Comparison of ENCODE assay signal across 38 cellular contexts in the genomic region with DNA sequence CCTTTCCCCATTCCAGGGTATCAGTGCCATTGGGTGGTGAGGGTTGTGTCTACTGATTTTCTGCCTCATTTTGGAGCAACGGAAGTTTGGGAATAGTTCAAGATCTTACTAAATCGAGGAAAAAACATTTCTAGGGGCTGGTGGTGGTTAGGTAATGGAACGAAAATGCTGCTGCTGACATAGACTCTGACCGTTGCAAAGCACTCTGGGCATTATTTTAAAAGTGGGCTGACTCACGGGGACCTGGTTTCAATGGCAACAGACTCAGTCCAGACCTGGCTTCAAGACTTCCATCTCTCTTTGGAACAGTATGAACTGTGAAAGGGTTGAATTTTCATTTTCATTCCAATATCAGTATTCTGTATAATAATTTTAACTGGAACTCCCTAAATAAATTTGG.
"Had no signal": no experiment of that assay in that cellular context is flagged by ENCODE, and none has a peak within 500 bp of the region (broad histone marks: within the 10 kb centered on the region; RNA-seq: fewer than 3 reads in every experiment).

No MANE protein-coding gene starts in this region.

- H3K27ac ChIP-seq: ascending aorta, body of pancreas, brain microvascular endothelial cell, breast epithelium, WERI-Rb-1 had no signal

- H3K4me1 ChIP-seq: ascending aorta, body of pancreas, breast epithelium had no signal

- H3K36me3 ChIP-seq: ascending aorta, brain microvascular endothelial cell, breast epithelium, WERI-Rb-1 had no signal

- H3K4me3 Mint-ChIP-seq: activated CD4-positive, alpha-beta memory T cell treated with anti-CD3 and anti-CD28 coated beads, Interleukin-2, amount 10 ng/mL, durations not matched to agents 7 days and 5 days; activated CD4-positive, alpha-beta T cell treated with anti-CD3 and anti-CD28 coated beads for 36 hours; activated CD4-positive, alpha-beta T cell treated with anti-CD3 and anti-CD28 coated beads, Interleukin-2, amount 10 ng/mL, durations not matched to agents 7 days and 5 days; activated CD8-positive, alpha-beta memory T cell treated with anti-CD3 and anti-CD28 coated beads, Interleukin-2, amount 10 ng/mL, durations not matched to agents 7 days and 5 days; activated CD8-positive, alpha-beta T cell treated with anti-CD3 and anti-CD28 coated beads, Interleukin-2, amount 10 ng/mL, durations not matched to agents 7 days and 5 days; activated naive CD4-positive, alpha-beta T cell treated with anti-CD3 and anti-CD28 coated beads, Interleukin-2, amount 10 ng/mL, durations not matched to agents 7 days and 5 days; activated naive CD4-positive, alpha-beta T cell treated with anti-CD3 and anti-CD28 coated beads, Interleukin-2, amount 50 U/mL, for 24 hours; activated naive CD8-positive, alpha-beta T cell; activated naive CD8-positive, alpha-beta T cell treated with anti-CD3 and anti-CD28 coated beads, Interleukin-2, amount 10 ng/mL, durations not matched to agents 7 days and 5 days; activated naive CD8-positive, alpha-beta T cell treated with anti-CD3 and anti-CD28 coated beads, Interleukin-2, amount 50 U/mL, for 24 hours; activated T-cell treated with anti-CD3 and anti-CD28 coated beads, Interleukin-2, amount 50 U/mL, for 24 hours; T-helper 1 cell treated with Interleukin-12 subunit alpha and Interleukin-12 subunit beta and Interleukin-4 antibody, amounts not matched to agents 30 μg/mL and 1 μg/mL, for 36 hours; T-helper 2 cell treated with Interferon-gamma antibody and Interleukin-4, amounts not matched to agents 5 μg/mL and 100 μg/mL, for 36 hours; WTC11 had no signal

- H3K27me3 Mint-ChIP-seq: activated naive CD4-positive, alpha-beta T cell treated with anti-CD3 and anti-CD28 coated beads, Interleukin-2, amount 10 ng/mL, durations not matched to agents 7 days and 5 days had no signal

- H3K27ac Mint-ChIP-seq: activated CD4-positive, alpha-beta memory T cell treated with anti-CD3 and anti-CD28 coated beads, Interleukin-2, amount 10 ng/mL, durations not matched to agents 7 days and 5 days; activated CD4-positive, alpha-beta T cell treated with anti-CD3 and anti-CD28 coated beads for 36 hours; activated CD4-positive, alpha-beta T cell treated with anti-CD3 and anti-CD28 coated beads, Interleukin-2, amount 10 ng/mL, durations not matched to agents 7 days and 5 days; activated CD8-positive, alpha-beta memory T cell treated with anti-CD3 and anti-CD28 coated beads, Interleukin-2, amount 10 ng/mL, durations not matched to agents 7 days and 5 days; activated CD8-positive, alpha-beta T cell treated with anti-CD3 and anti-CD28 coated beads, Interleukin-2, amount 10 ng/mL, durations not matched to agents 7 days and 5 days; activated naive CD4-positive, alpha-beta T cell treated with anti-CD3 and anti-CD28 coated beads, Interleukin-2, amount 10 ng/mL, durations not matched to agents 7 days and 5 days; activated naive CD4-positive, alpha-beta T cell treated with anti-CD3 and anti-CD28 coated beads, Interleukin-2, amount 50 U/mL, for 24 hours; activated naive CD8-positive, alpha-beta T cell; activated naive CD8-positive, alpha-beta T cell treated with anti-CD3 and anti-CD28 coated beads, Interleukin-2, amount 10 ng/mL, durations not matched to agents 7 days and 5 days; activated naive CD8-positive, alpha-beta T cell treated with anti-CD3 and anti-CD28 coated beads, Interleukin-2, amount 50 U/mL, for 24 hours; activated T-cell treated with anti-CD3 and anti-CD28 coated beads, Interleukin-2, amount 50 U/mL, for 24 hours; activated T-helper 2 cell treated with anti-CD3 and anti-CD28 coated beads, Interferon-gamma antibody, Interleukin-2, Interleukin-4, amounts not matched to agents 10 μg/mL and 5 μg/mL and 100 μg/mL, durations not matched to agents 14 hours and 24 hours and 36 hours; T-helper 1 cell treated with Interleukin-12 subunit alpha and Interleukin-12 subunit beta and Interleukin-4 antibody, amounts not matched to agents 30 μg/mL and 1 μg/mL, for 36 hours; T-helper 2 cell treated with Interferon-gamma antibody and Interleukin-4, amounts not matched to agents 5 μg/mL and 100 μg/mL, for 36 hours; WTC11 had no signal

- H3K36me3 Mint-ChIP-seq: activated CD8-positive, alpha-beta memory T cell treated with anti-CD3 and anti-CD28 coated beads, Interleukin-2, amount 10 ng/mL, durations not matched to agents 7 days and 5 days; activated naive CD4-positive, alpha-beta T cell treated with anti-CD3 and anti-CD28 coated beads, Interleukin-2, amount 10 ng/mL, durations not matched to agents 7 days and 5 days; activated naive CD4-positive, alpha-beta T cell treated with anti-CD3 and anti-CD28 coated beads, Interleukin-2, amount 50 U/mL, for 24 hours; activated naive CD8-positive, alpha-beta T cell; activated naive CD8-positive, alpha-beta T cell treated with anti-CD3 and anti-CD28 coated beads, Interleukin-2, amount 10 ng/mL, durations not matched to agents 7 days and 5 days had no signal

- ATAC-seq: activated CD4-positive, alpha-beta T cell treated with anti-CD3 and anti-CD28 coated beads for 36 hours; activated CD4-positive, CD25-positive, alpha-beta regulatory T cell treated with anti-CD3 and anti-CD28 coated beads, Interleukin-2, amount 50 U/mL, for 24 hours; activated CD8-positive, alpha-beta memory T cell treated with anti-CD3 and anti-CD28 coated beads, Interleukin-2, amount 10 ng/mL, durations not matched to agents 7 days and 5 days; activated CD8-positive, alpha-beta T cell treated with anti-CD3 and anti-CD28 coated beads, Interleukin-2, amount 10 ng/mL, durations not matched to agents 7 days and 5 days; activated naive CD8-positive, alpha-beta T cell treated with anti-CD3 and anti-CD28 coated beads, Interleukin-2, amount 50 U/mL, for 24 hours; body of pancreas had no signal

- H3K27me3 ChIP-seq: ascending aorta, body of pancreas, brain microvascular endothelial cell, breast epithelium had no signal

- H3K4me3 ChIP-seq: ascending aorta, body of pancreas, breast epithelium had no signal

- H3K9me3 Mint-ChIP-seq: activated CD4-positive, alpha-beta memory T cell treated with anti-CD3 and anti-CD28 coated beads, Interleukin-2, amount 10 ng/mL, durations not matched to agents 7 days and 5 days; activated CD4-positive, alpha-beta T cell treated with anti-CD3 and anti-CD28 coated beads, Interleukin-2, amount 10 ng/mL, durations not matched to agents 7 days and 5 days; activated naive CD4-positive, alpha-beta T cell treated with anti-CD3 and anti-CD28 coated beads, Interleukin-2, amount 10 ng/mL, durations not matched to agents 7 days and 5 days; activated naive CD4-positive, alpha-beta T cell treated with anti-CD3 and anti-CD28 coated beads, Interleukin-2, amount 50 U/mL, for 24 hours; activated naive CD8-positive, alpha-beta T cell treated with anti-CD3 and anti-CD28 coated beads, Interleukin-2, amount 10 ng/mL, durations not matched to agents 7 days and 5 days; activated naive CD8-positive, alpha-beta T cell treated with anti-CD3 and anti-CD28 coated beads, Interleukin-2, amount 50 U/mL, for 24 hours; activated T-cell treated with anti-CD3 and anti-CD28 coated beads, Interleukin-2, amount 50 U/mL, for 24 hours; activated T-helper 2 cell treated with anti-CD3 and anti-CD28 coated beads, Interferon-gamma antibody, Interleukin-2, Interleukin-4, amounts not matched to agents 10 μg/mL and 5 μg/mL and 100 μg/mL, durations not matched to agents 14 hours and 24 hours and 36 hours; T-helper 1 cell treated with Interleukin-12 subunit alpha and Interleukin-12 subunit beta and Interleukin-4 antibody, amounts not matched to agents 30 μg/mL and 1 μg/mL, for 36 hours; T-helper 2 cell treated with Interferon-gamma antibody and Interleukin-4, amounts not matched to agents 5 μg/mL and 100 μg/mL, for 36 hours; WTC11 had no signal

- DNase-seq: activated CD4-positive, alpha-beta memory T cell treated with anti-CD3 and anti-CD28 coated beads, Interleukin-2, amount 10 ng/mL, durations not matched to agents 7 days and 5 days; activated CD4-positive, alpha-beta T cell treated with anti-CD3 and anti-CD28 coated beads for 1 hour; activated CD4-positive, alpha-beta T cell treated with anti-CD3 and anti-CD28 coated beads for 36 hours; activated CD4-positive, alpha-beta T cell treated with anti-CD3 and anti-CD28 coated beads for 48 hours; activated CD4-positive, alpha-beta T cell treated with anti-CD3 and anti-CD28 coated beads, Interleukin-2, amount 10 ng/mL, durations not matched to agents 7 days and 5 days; activated CD4-positive, alpha-beta T cell treated with anti-CD3 and anti-CD28 coated beads, Interleukin-2, amount 50 U/mL, for 48 hours; activated CD4-positive, CD25-positive, alpha-beta regulatory T cell; activated CD8-positive, alpha-beta memory T cell treated with anti-CD3 and anti-CD28 coated beads for 24 hours; activated CD8-positive, alpha-beta memory T cell treated with anti-CD3 and anti-CD28 coated beads, Interleukin-2, amount 10 ng/mL, durations not matched to agents 7 days and 5 days; activated CD8-positive, alpha-beta memory T cell treated with anti-CD3 and anti-CD28 coated beads, Interleukin-2, amount 50 U/mL, for 48 hours; activated CD8-positive, alpha-beta T cell treated with anti-CD3 and anti-CD28 coated beads, Interleukin-2, amount 10 ng/mL, durations not matched to agents 7 days and 5 days; activated effector memory CD4-positive, alpha-beta T cell treated with Interleukin-2 at 50 U/mL for 16 hours; activated gamma-delta T cell; activated naive CD4-positive, alpha-beta T cell treated with anti-CD3 and anti-CD28 coated beads, Interleukin-2, amount 10 ng/mL, durations not matched to agents 7 days and 5 days; activated naive CD4-positive, alpha-beta T cell treated with Interleukin-2 at 50 U/mL for 16 hours; activated naive CD8-positive, alpha-beta T cell treated with anti-CD3 and anti-CD28 coated beads, Interleukin-2, amount 10 ng/mL, durations not matched to agents 7 days and 5 days; activated naive CD8-positive, alpha-beta T cell treated with anti-CD3 and anti-CD28 coated beads, Interleukin-2, amount 50 U/mL, for 24 hours; activated T-cell treated with anti-CD3 and anti-CD28 coated beads, Interleukin-2, amount 50 U/mL, for 24 hours; activated T-cell treated with anti-CD3 and anti-CD28 coated beads, Interleukin-2, amount 50 U/mL, for 48 hours; amygdala; anterior cingulate cortex; body of pancreas; brain microvascular endothelial cell; central memory CD4-positive, alpha-beta T cell; T-helper 1 cell; T-helper 2 cell; T-helper 9 cell had no signal

- H3K4me1 Mint-ChIP-seq: activated CD4-positive, alpha-beta memory T cell treated with anti-CD3 and anti-CD28 coated beads, Interleukin-2, amount 10 ng/mL, durations not matched to agents 7 days and 5 days; activated CD4-positive, alpha-beta T cell treated with anti-CD3 and anti-CD28 coated beads for 36 hours; activated CD4-positive, alpha-beta T cell treated with anti-CD3 and anti-CD28 coated beads, Interleukin-2, amount 10 ng/mL, durations not matched to agents 7 days and 5 days; activated CD8-positive, alpha-beta memory T cell treated with anti-CD3 and anti-CD28 coated beads, Interleukin-2, amount 10 ng/mL, durations not matched to agents 7 days and 5 days; activated naive CD4-positive, alpha-beta T cell treated with anti-CD3 and anti-CD28 coated beads, Interleukin-2, amount 10 ng/mL, durations not matched to agents 7 days and 5 days; activated naive CD4-positive, alpha-beta T cell treated with anti-CD3 and anti-CD28 coated beads, Interleukin-2, amount 50 U/mL, for 24 hours; activated naive CD8-positive, alpha-beta T cell treated with anti-CD3 and anti-CD28 coated beads, Interleukin-2, amount 10 ng/mL, durations not matched to agents 7 days and 5 days; activated naive CD8-positive, alpha-beta T cell treated with anti-CD3 and anti-CD28 coated beads, Interleukin-2, amount 50 U/mL, for 24 hours had no signal

- H3K9me3 ChIP-seq: ascending aorta, body of pancreas, breast epithelium had no signal

- FAIRE-seq: TTC549 had no signal
